10 cellular contexts compared by ENCODE assay signal in genomic region chr4:1873291-1873690, GRCh38. TPM values are rescaled to one million over a fixed set of nuclear protein-coding genes. Genes with fewer than 3 reads are reported as not detected.
A peak's percentile ranks its signal among the peaks of the same experiment; 100 is the strongest.
DNase-seq lines count a peak whose midpoint lies in the region; ATAC-seq and TF ChIP-seq lines count a peak whose summit lies in the region.
"Had no signal": no experiment of that assay in that cellular context is flagged by ENCODE, and none has a peak within 500 bp of the region (broad histone marks: within the 10 kb centered on the region; RNA-seq: fewer than 3 reads in every experiment).

No MANE protein-coding gene starts in this region.

- H3K27ac ChIP-seq in BLaER1 (peak overlapping the region; percentile 19; the same call in 1 of the 2 replicates), HUES64 (ENCODE audit: low read depth, low read length) (no peak overlapping the region), upper lobe of left lung (peak overlapping the region in 2 of 4 donors; percentile 17 to 45)

- no peak for TF ChIP-seq POLR2A in upper lobe of left lung (IDR thresholded peaks at IDR 0.05)

- H3K27me3 ChIP-seq in BLaER1 (no peaks in the 10 kb centered on the region), HUES64 (ENCODE audit: insufficient read depth, low read length) (peaks cover 19% of the 10 kb centered on the region), upper lobe of left lung (no peaks in the 10 kb centered on the region)

- TF ChIP-seq CTCF in upper lobe of left lung (IDR thresholded peaks at IDR 0.05): no peak

- H3K27me3 Mint-ChIP-seq in activated T-helper 2 cell treated with anti-CD3 and anti-CD28 coated beads, Interferon-gamma antibody, Interleukin-2, Interleukin-4, amounts not matched to agents 10 μg/mL and 5 μg/mL and 100 μg/mL, durations not matched to agents 14 hours and 24 hours and 36 hours (ENCODE audit: low read depth): no peaks in the 10 kb centered on the region
- no peaks in the 10 kb centered on the region for H3K27me3 Mint-ChIP-seq in memory B cell

- peaks cover 36% of the 10 kb centered on the region for H3K4me1 Mint-ChIP-seq in activated T-helper 2 cell treated with anti-CD3 and anti-CD28 coated beads, Interferon-gamma antibody, Interleukin-2, Interleukin-4, amounts not matched to agents 10 μg/mL and 5 μg/mL and 100 μg/mL, durations not matched to agents 14 hours and 24 hours and 36 hours (ENCODE audit: low read depth)
- peaks cover 23% of the 10 kb centered on the region for H3K4me1 Mint-ChIP-seq in memory B cell

- no peak for DNase-seq in activated T-helper 2 cell treated with anti-CD3 and anti-CD28 coated beads, Interferon-gamma antibody, Interleukin-2, Interleukin-4, amounts not matched to agents 10 μg/mL and 5 μg/mL and 100 μg/mL, durations not matched to agents 14 hours and 24 hours and 36 hours (ENCODE audit: low spot score)
- DNase-seq in memory B cell (ENCODE audit: low spot score in 2 of 2) (no peak), upper lobe of left lung (no peak), Right ventricle myocardium inferior (ENCODE audit: missing footprints) (no peak), SKM-1 treated with dmso at 0.1 percent for 144 hours (lab: John Stamatoyannopoulos, UW; ENCODE audit: unreplicated experiment) (no peak), SIG-M5 (lab: John Stamatoyannopoulos, UW) (no peak)
- DNase-seq: left ventricle myocardium superior, NCI-H446 treated with DMSO at 0.1 percent for 48 hours had no signal

- peak overlapping the region; percentile 97 for H3K27ac Mint-ChIP-seq in activated T-helper 2 cell treated with anti-CD3 and anti-CD28 coated beads, Interferon-gamma antibody, Interleukin-2, Interleukin-4, amounts not matched to agents 10 μg/mL and 5 μg/mL and 100 μg/mL, durations not matched to agents 14 hours and 24 hours and 36 hours
- peak overlapping the region; percentile 99 for H3K27ac Mint-ChIP-seq in memory B cell

- no peak for ATAC-seq in memory B cell (ENCODE audit: low read depth)
- ATAC-seq in upper lobe of left lung (ENCODE audit: low FRiP score in 2 of 2): no peak
- ATAC-seq in Right ventricle myocardium inferior: no peak
- ATAC-seq: left ventricle myocardium superior had no signal

- intact Hi-C loops in activated T-helper 2 cell treated with anti-CD3 and anti-CD28 coated beads, Interferon-gamma antibody, Interleukin-2, Interleukin-4, amounts not matched to agents 10 μg/mL and 5 μg/mL and 100 μg/mL, durations not matched to agents 14 hours and 24 hours and 36 hours (cut with micrococcal nuclease): loop anchor here (1.0 to 5.0 kb wide), 3 partner anchors 26 to 539 kb away; partner anchors contain the start of gene SLBP
- intact Hi-C loops in Right ventricle myocardium inferior (cut with DNase I): no loop called here

- H4K20me1 ChIP-seq in BLaER1: peaks cover 57% of the 10 kb centered on the region

- peaks cover 47% of the 10 kb centered on the region for H3K4me1 ChIP-seq in BLaER1
- H3K4me1 ChIP-seq in HUES64 (ENCODE audit: insufficient read depth, low read length): peaks cover 6% of the 10 kb centered on the region; the same call in 1 of the 2 replicates
- peaks cover 13 to 41% (median 22%) of the 10 kb centered on the region in 4 donors for H3K4me1 ChIP-seq in upper lobe of left lung

- peak overlapping the region; percentile 90 for H3K4me2 ChIP-seq in BLaER1

- peak overlapping the region; percentile 97 for H3K9ac ChIP-seq in BLaER1
- H3K9ac ChIP-seq in HUES64 (ENCODE audit: low read depth, low read length): no peak overlapping the region

- peaks cover 13% of the 10 kb centered on the region for H3K36me3 ChIP-seq in BLaER1
- no peaks in the 10 kb centered on the region for H3K36me3 ChIP-seq in HUES64 (ENCODE audit: insufficient read depth, low read length)
- H3K36me3 ChIP-seq in upper lobe of left lung: no peaks in the 10 kb centered on the region

- H3K9me3 ChIP-seq in BLaER1 (no peaks in the 10 kb centered on the region), HUES64 (ENCODE audit: insufficient read depth, low read depth, low read length) (no peaks in the 10 kb centered on the region), upper lobe of left lung (no peaks in the 10 kb centered on the region)

- peak overlapping the region; percentile 99 for H3K4me3 Mint-ChIP-seq in activated T-helper 2 cell treated with anti-CD3 and anti-CD28 coated beads, Interferon-gamma antibody, Interleukin-2, Interleukin-4, amounts not matched to agents 10 μg/mL and 5 μg/mL and 100 μg/mL, durations not matched to agents 14 hours and 24 hours and 36 hours (ENCODE audit: low read depth)
- no peak overlapping the region for H3K4me3 Mint-ChIP-seq in memory B cell

- H3K9me3 Mint-ChIP-seq in activated T-helper 2 cell treated with anti-CD3 and anti-CD28 coated beads, Interferon-gamma antibody, Interleukin-2, Interleukin-4, amounts not matched to agents 10 μg/mL and 5 μg/mL and 100 μg/mL, durations not matched to agents 14 hours and 24 hours and 36 hours: no peaks in the 10 kb centered on the region
- H3K9me3 Mint-ChIP-seq in memory B cell: no peaks in the 10 kb centered on the region

- WGBS in HUES64: 90% methylated on average over 4 of the region's 4 CpGs
- 80 to 82% methylated on average over 4 of the region's 4 CpGs for WGBS in upper lobe of left lung, 2 donors

- H3K4me3 ChIP-seq in BLaER1 (0 out of 2 replicates have a peak overlapping the region, but pooled peaks have one; percentile 93), HUES64 (ENCODE audit: low read length) (peak overlapping the region; percentile 75; the same call in 1 of the 2 replicates), upper lobe of left lung (no peak overlapping the region)

- peaks cover 25% of the 10 kb centered on the region for H3K36me3 Mint-ChIP-seq in activated T-helper 2 cell treated with anti-CD3 and anti-CD28 coated beads, Interferon-gamma antibody, Interleukin-2, Interleukin-4, amounts not matched to agents 10 μg/mL and 5 μg/mL and 100 μg/mL, durations not matched to agents 14 hours and 24 hours and 36 hours (ENCODE audit: low read depth)
- H3K36me3 Mint-ChIP-seq in memory B cell: no peaks in the 10 kb centered on the region

- no peak for TF ChIP-seq EP300 in upper lobe of left lung (IDR thresholded peaks at IDR 0.05)

RNA-seq across cellular contexts. Expression of gene NSD2, which starts 2.1 kb away (rescaled TPM):
- 73.3 TPM for polyA plus RNA-seq in HUES64 (2013, experiment 1 of 2)
- 73.7 TPM for polyA plus RNA-seq in HUES64 (2013, experiment 2 of 2)
- 208 and 214 TPM in 2 replicates for total RNA-seq in activated T-helper 2 cell treated with anti-CD3 and anti-CD28 coated beads, Interferon-gamma antibody, Interleukin-2, Interleukin-4, amounts not matched to agents 10 μg/mL and 5 μg/mL and 100 μg/mL, durations not matched to agents 14 hours and 24 hours and 36 hours
- 100 to 1,000 TPM in 2 of 6 donors, 10 to 100 TPM in 4; 35.7 to 164 (median 53.1) TPM for total RNA-seq in upper lobe of left lung
- 37.0 TPM for total RNA-seq in Right ventricle myocardium inferior

RNA-seq across cellular contexts. Expression of gene LETM1, which starts 17.3 kb away (rescaled TPM):
- 21.5 TPM for polyA plus RNA-seq in HUES64 (2013, experiment 1 of 2)
- 21.5 TPM for polyA plus RNA-seq in HUES64 (2013, experiment 2 of 2)
- total RNA-seq in activated T-helper 2 cell treated with anti-CD3 and anti-CD28 coated beads, Interferon-gamma antibody, Interleukin-2, Interleukin-4, amounts not matched to agents 10 μg/mL and 5 μg/mL and 100 μg/mL, durations not matched to agents 14 hours and 24 hours and 36 hours: 76.6 and 78.6 TPM in 2 replicates
- total RNA-seq in upper lobe of left lung (10 to 100 TPM; 31.4 to 98.5 (median 47.8) TPM), Right ventricle myocardium inferior (39.8 TPM)

Comparison
In these comparisons a context has a peak if more than half of its experiments do, and no peak if none do; other contexts are left out.
1. H3K4me3 ChIP-seq: peak in BLaER1 (single experiment) and HUES64 (single experiment); none in upper lobe of left lung (0 of 4).